ENCODE assay signal across 23 cellular contexts in the genomic region with DNA sequence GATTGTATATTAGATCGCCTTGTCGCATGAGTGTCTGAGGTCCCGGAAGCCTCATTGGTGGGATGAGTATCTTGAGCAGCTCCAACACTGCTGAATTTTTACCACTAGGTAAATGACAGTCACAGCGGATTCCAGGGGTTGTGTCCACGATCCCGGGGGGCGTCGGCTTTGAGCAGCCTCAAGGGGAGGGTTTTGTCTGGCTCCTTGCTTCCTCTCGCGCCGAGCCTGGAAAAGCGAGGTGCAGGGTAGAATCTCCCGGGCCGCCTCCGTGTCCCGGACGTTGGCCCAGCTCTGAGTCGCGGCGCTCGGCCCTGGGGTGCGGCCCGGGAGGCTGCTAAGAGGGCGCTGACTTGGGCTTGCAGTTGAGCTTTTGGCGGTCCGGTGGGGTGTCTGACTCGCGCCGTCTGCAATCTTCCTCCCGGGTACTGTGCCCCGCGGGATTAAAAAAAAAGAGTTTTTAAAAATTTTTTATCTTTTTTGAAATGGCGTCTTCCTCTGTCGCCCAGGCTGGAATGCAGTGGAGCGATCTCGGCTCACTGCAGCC. TPM values are rescaled to one million over a fixed set of nuclear protein-coding genes. Genes with fewer than 3 reads are reported as not detected.
DNase-seq lines count a peak whose midpoint lies in the region; ATAC-seq and TF ChIP-seq lines count a peak whose summit lies in the region.
"Had no signal": no experiment of that assay in that cellular context is flagged by ENCODE, and none has a peak within 500 bp of the region (broad histone marks: within the 10 kb centered on the region; RNA-seq: fewer than 3 reads in every experiment).

No MANE protein-coding gene starts in this region.

- no peak overlapping the region for H4K8ac ChIP-seq in H9 (replicated peaks; ENCODE audit: insufficient read length, low read depth, low read length)
- no peak overlapping the region for H4K8ac ChIP-seq in mesendoderm (ENCODE audit: low read depth, low read length)

- intact Hi-C loops in activated CD4-positive, alpha-beta T cell treated with anti-CD3 and anti-CD28 coated beads for 36 hours (cut with DNase I, micrococcal nuclease) = loop anchor here in 1 of 2 experiments (5.0 kb wide), 1 partner anchor 270 kb away; no protein-coding TSS in a partner anchor

- no peak overlapping the region for H2BK20ac ChIP-seq in H9 (ENCODE audit: low read depth, low read length, poor library complexity, severe bottlenecking)

- no peak overlapping the region for H2BK12ac ChIP-seq in H9 (ENCODE audit: insufficient read length, low read depth, low read length)

- H3K4me3 ChIP-seq in mesendoderm (ENCODE audit: low read length) = no peak overlapping the region
- H3K4me3 ChIP-seq: BLaER1 had no signal

- H3K4me3 Mint-ChIP-seq in activated CD4-positive, alpha-beta T cell treated with anti-CD3 and anti-CD28 coated beads for 36 hours = no peak overlapping the region
- peak overlapping the region; percentile 93 to 98; a peak in 4 of 5 replicates for H3K4me3 Mint-ChIP-seq in H9
- peak overlapping the region; percentile 97 for H3K4me3 Mint-ChIP-seq in WTC11
- H3K4me3 Mint-ChIP-seq: CD4-positive, alpha-beta T cell had no signal

- H3K18ac ChIP-seq in H9 (ENCODE audit: insufficient read length, low read depth, low read length) (no peak overlapping the region), mesendoderm (ENCODE audit: low read length) (no peak overlapping the region)

- TF ChIP-seq CTCF in H9 (conservative IDR thresholded peaks at IDR 0.05) (no peak), WTC11 (IDR thresholded peaks at IDR 0.05) (no peak)

- no peak overlapping the region for H3T11ph ChIP-seq in H9 (ENCODE audit: low read length)

- H3K56ac ChIP-seq in H9 (ENCODE audit: insufficient read length, low read depth, low read length) (no peak overlapping the region), mesendoderm (ENCODE audit: low read length) (no peak overlapping the region)

- no peak overlapping the region for H3K27ac Mint-ChIP-seq in activated CD4-positive, alpha-beta T cell treated with anti-CD3 and anti-CD28 coated beads for 36 hours
- H3K27ac Mint-ChIP-seq in H9 = peak overlapping the region in 1 of 3 experiments; percentile 59; a peak in 1 of 7 replicates
- H3K27ac Mint-ChIP-seq in WTC11 = no peak overlapping the region
- H3K27ac Mint-ChIP-seq: CD4-positive, alpha-beta T cell had no signal

- H2BK5ac ChIP-seq in H9 (ENCODE audit: insufficient read length, low read length) (no peak overlapping the region), mesendoderm (ENCODE audit: low read length) (no peak overlapping the region)

- no CpG with 5 or more reads among the region's 36 CpGs for WGBS in H9 (ENCODE audit: extremely low coverage, insufficient read length, low lambda C conversion rate)
- WGBS in mesendoderm (ENCODE audit: extremely low coverage, insufficient coverage, low lambda C conversion rate) = no CpG with 5 or more reads among the region's 36 CpGs

- peaks cover 2% of the 10 kb centered on the region; the same call in 1 of the 2 replicates for H3K27me3 ChIP-seq in H9 (ENCODE audit: insufficient read depth, low read length)
- H3K27me3 ChIP-seq in mesendoderm (ENCODE audit: insufficient read depth, low read length, poor library complexity) = no peaks in the 10 kb centered on the region

- H3K4me1 ChIP-seq in H9 (ENCODE audit: insufficient read depth, low read length) (no peaks in the 10 kb centered on the region), mesendoderm (ENCODE audit: control insufficient read depth, low read depth, low read length) (no peaks in the 10 kb centered on the region)
- H3K4me1 ChIP-seq: BLaER1, Caco-2 had no signal

- H2BK120ac ChIP-seq in H9 (ENCODE audit: low read depth, low read length, poor library complexity, severe bottlenecking) (no peak overlapping the region), mesendoderm (ENCODE audit: low read depth, low read length) (no peak overlapping the region)

- H3K79me1 ChIP-seq in H9 (ENCODE audit: insufficient read depth, low read depth, low read length, poor library complexity, severe bottlenecking) (no peaks in the 10 kb centered on the region), mesendoderm (ENCODE audit: low read length) (no peaks in the 10 kb centered on the region)

- H2BK15ac ChIP-seq in H9 (ENCODE audit: low read depth, low read length) = no peak overlapping the region
- no peak overlapping the region for H2BK15ac ChIP-seq in mesendoderm (replicated peaks; ENCODE audit: low read depth)

- no peak for ATAC-seq in activated CD4-positive, alpha-beta T cell treated with anti-CD3 and anti-CD28 coated beads for 36 hours
- no peak for ATAC-seq in WTC11
- no peak for ATAC-seq in HG03469 (IDR thresholded peaks at IDR 0.05; ENCODE audit: unreplicated experiment)
- no peak for ATAC-seq in GM21447 (IDR thresholded peaks at IDR 0.05; ENCODE audit: unreplicated experiment)

- no peak overlapping the region for H3K4ac ChIP-seq in H9 (ENCODE audit: low read depth, low read length)
- H3K4ac ChIP-seq in mesendoderm (ENCODE audit: low read depth, low read length) = no peak overlapping the region

- H3K23ac ChIP-seq in H9 (ENCODE audit: insufficient read length, low read depth, low read length) (no peak overlapping the region), mesendoderm (ENCODE audit: low read length) (no peak overlapping the region)

- H2AK5ac ChIP-seq in H9 (ENCODE audit: insufficient read length, low read length) (no peak overlapping the region), mesendoderm (ENCODE audit: low read length) (no peak overlapping the region)

- no peaks in the 10 kb centered on the region for H4K20me1 ChIP-seq in H9 (ENCODE audit: control insufficient read depth, insufficient read depth, insufficient read length)
- H4K20me1 ChIP-seq: BLaER1 had no signal

- peaks cover 40% of the 10 kb centered on the region for H3K4me1 Mint-ChIP-seq in activated CD4-positive, alpha-beta T cell treated with anti-CD3 and anti-CD28 coated beads for 36 hours
- H3K4me1 Mint-ChIP-seq in H9 = peaks cover 16 to 19% of the 10 kb centered on the region in 2 experiments
- peaks cover 14% of the 10 kb centered on the region for H3K4me1 Mint-ChIP-seq in WTC11

- peaks cover 1% of the 10 kb centered on the region for H3K9me3 Mint-ChIP-seq in activated CD4-positive, alpha-beta T cell treated with anti-CD3 and anti-CD28 coated beads for 36 hours (ENCODE audit: low read depth)
- H3K9me3 Mint-ChIP-seq in H9 = peaks cover 0 to 3% of the 10 kb centered on the region in 2 experiments; a peak in 3 of 5 replicates
- no peaks in the 10 kb centered on the region; the same call in 1 of the 2 replicates for H3K9me3 Mint-ChIP-seq in WTC11

- H4K5ac ChIP-seq in H9 (ENCODE audit: insufficient read length, low read depth, low read length) (no peak overlapping the region), mesendoderm (ENCODE audit: low read length) (no peak overlapping the region)

- H3K79me2 ChIP-seq in H9 (ENCODE audit: insufficient read depth, low read length) (no peaks in the 10 kb centered on the region), mesendoderm (ENCODE audit: control insufficient read depth, insufficient read depth, low read length) (no peaks in the 10 kb centered on the region)

- H3K36me3 ChIP-seq in mesendoderm (ENCODE audit: control insufficient read depth, insufficient read depth, low read length) = no peaks in the 10 kb centered on the region
- H3K36me3 ChIP-seq: BLaER1 had no signal

- H3K9ac ChIP-seq in H9 (ENCODE audit: extremely low read depth, insufficient read length, low read length) (no peak overlapping the region), mesendoderm (ENCODE audit: low read length) (no peak overlapping the region)
- H3K9ac ChIP-seq: BLaER1 had no signal

- CTCF ChIA-PET in activated CD4-positive, alpha-beta T cell treated with anti-CD3 and anti-CD28 coated beads for 36 hours (lab: Charles Lee) = interaction anchor here (0.6 kb wide), 1 partner anchor 23 kb away, joined by 4 read pairs; no protein-coding TSS in a partner anchor
- CTCF ChIA-PET in WTC11 (lab: Charles Lee) = interaction anchor here (0.5 to 2.0 kb wide), 4 partner anchors 10 to 62 kb away, joined by 3 to 9 read pairs (median 4); no protein-coding TSS in a partner anchor

- peak; percentile 4 for DNase-seq in activated CD4-positive, alpha-beta T cell treated with anti-CD3 and anti-CD28 coated beads for 36 hours
- no peak for DNase-seq in activated CD4-positive, alpha-beta T cell treated with anti-CD3 and anti-CD28 coated beads, Interleukin-2, amount 50 U/mL, for 48 hours
- DNase-seq in H9 = no peak
- peak; percentile 44 for DNase-seq in WTC11 (ENCODE audit: low spot score)
- DNase-seq in mesendoderm = peak; percentile 21
- DNase-seq in substantia nigra (lab: John Stamatoyannopoulos, UW) = no peak
- DNase-seq: Caco-2; CD4-positive, alpha-beta T cell; DMS79 treated with DMSO at 0.1 percent for 48 hours; KBM-7; MM.1S; NCI-H1048; NCI-H1417 treated with DMSO at 0.1 percent for 48 hours; NCI-H187 treated with DMSO at 0.1 percent for 48 hours; NCI-H2107; NCI-H446 treated with DMSO at 0.1 percent for 48 hours; NCI-H526 treated with DMSO at 0.1 percent for 48 hours; Right ventricle myocardium superior had no signal

- POLR2A ChIA-PET in activated CD4-positive, alpha-beta T cell treated with anti-CD3 and anti-CD28 coated beads for 36 hours (lab: Charles Lee) = interaction anchor here (0.6 kb wide), 1 partner anchor 45 kb away, joined by 3 read pairs; no protein-coding TSS in a partner anchor
- POLR2A ChIA-PET in WTC11 (lab: Charles Lee) = interaction anchor here (1.0 to 1.4 kb wide), 2 partner anchors 21 to 93 kb away, joined by 4 read pairs; a partner anchor contains a TSS

- peaks cover 4% of the 10 kb centered on the region for H3K36me3 Mint-ChIP-seq in activated CD4-positive, alpha-beta T cell treated with anti-CD3 and anti-CD28 coated beads for 36 hours (ENCODE audit: low read depth)
- H3K36me3 Mint-ChIP-seq in H9 (ENCODE audit: insufficient read depth in 1 of 3, low read depth in 3 of 3) = no peaks in the 10 kb centered on the region; a peak in 1 of 7 replicates
- no peaks in the 10 kb centered on the region for H3K36me3 Mint-ChIP-seq in WTC11

- peak overlapping the region; percentile 31 for H3K4me2 ChIP-seq in H9 (ENCODE audit: insufficient read depth, insufficient read length, low read length)
- H3K4me2 ChIP-seq in mesendoderm (ENCODE audit: low read length) = no peak overlapping the region
- H3K4me2 ChIP-seq: BLaER1 had no signal

- H4K91ac ChIP-seq in H9 (ENCODE audit: insufficient read length, low read depth, low read length) = no peak overlapping the region

- H3K27me3 Mint-ChIP-seq in activated CD4-positive, alpha-beta T cell treated with anti-CD3 and anti-CD28 coated beads for 36 hours = peaks cover 60% of the 10 kb centered on the region
- H3K27me3 Mint-ChIP-seq in H9 (ENCODE audit: low read depth) (peaks cover 60% of the 10 kb centered on the region), WTC11 (ENCODE audit: low read depth) (peaks cover 80% of the 10 kb centered on the region)

- H3K9me3 ChIP-seq in H9 (ENCODE audit: control insufficient read depth, low read depth, low read length) = no peaks in the 10 kb centered on the region
- H3K9me3 ChIP-seq: Caco-2 had no signal

- H3K23me2 ChIP-seq in H9 (ENCODE audit: insufficient read length, low read depth, low read length, poor library complexity, severe bottlenecking) = peaks cover 30% of the 10 kb centered on the region

- H3K27ac ChIP-seq in H9 (ENCODE audit: insufficient read length, low read depth, low read length) (no peak overlapping the region), mesendoderm (ENCODE audit: low read depth, low read length) (no peak overlapping the region), substantia nigra (ENCODE audit: low read depth, low read length, poor library complexity, severe bottlenecking) (no peak overlapping the region)
- H3K27ac ChIP-seq: 22Rv1, BLaER1 had no signal

- no peak overlapping the region for H2AFZ ChIP-seq in H9 (ENCODE audit: low read length)

- no peak overlapping the region for H3K14ac ChIP-seq in H9 (ENCODE audit: insufficient read depth, low read length)

RNA-seq across cellular contexts. Expression of a gene that starts 4.5 kb away (rescaled TPM):
- not detected for total RNA-seq in activated CD4-positive, alpha-beta T cell treated with anti-CD3 and anti-CD28 coated beads for 36 hours
- total RNA-seq in H9 (2021) = not detected in 2 replicates
- 0.27 to 0.46 TPM (median 0.44 TPM) in 3 replicates for total RNA-seq in WTC11 (2021)
- polyA plus RNA-seq in mesendoderm (2013, experiment 1 of 2) = 0.25 TPM
- 0.11 TPM for polyA plus RNA-seq in mesendoderm (2013, experiment 2 of 2)
- total RNA-seq: Caco-2; CD4-positive, alpha-beta T cell; G401; Right ventricle myocardium superior had no signal

RNA-seq across cellular contexts. Expression of a gene that starts 42.4 kb away (rescaled TPM):
- total RNA-seq in activated CD4-positive, alpha-beta T cell treated with anti-CD3 and anti-CD28 coated beads for 36 hours = 1 to 10 TPM; 8.3 to 9.0 TPM
- 14.8 and 14.9 TPM in 2 replicates for total RNA-seq in H9 (2021)
- 6.8 to 9.7 TPM (median 7.2 TPM) in 3 replicates for total RNA-seq in WTC11 (2021)
- polyA plus RNA-seq in mesendoderm (2013, experiment 1 of 2) = 5.5 TPM
- polyA plus RNA-seq in mesendoderm (2013, experiment 2 of 2) = 5.8 TPM

RNA-seq across cellular contexts. Expression of a gene that starts 57.7 kb away (rescaled TPM):
- 1 to 10 TPM; 7.6 to 8.3 TPM for total RNA-seq in activated CD4-positive, alpha-beta T cell treated with anti-CD3 and anti-CD28 coated beads for 36 hours
- total RNA-seq in H9 (2021) = 6.2 and 6.4 TPM in 2 replicates
- total RNA-seq in WTC11 (2021) = 8.9 to 11.6 TPM (median 10.3 TPM) in 3 replicates
- 4.3 TPM for polyA plus RNA-seq in mesendoderm (2013, experiment 1 of 2)
- 4.6 TPM for polyA plus RNA-seq in mesendoderm (2013, experiment 2 of 2)

Comparison
In these comparisons a context has a peak if more than half of its experiments do, and no peak if none do; other contexts are left out.
1. DNase-seq: peak in activated CD4-positive, alpha-beta T cell treated with anti-CD3 and anti-CD28 coated beads for 36 hours (single experiment), WTC11 (single experiment) and mesendoderm (single experiment); none in activated CD4-positive, alpha-beta T cell treated with anti-CD3 and anti-CD28 coated beads, Interleukin-2, amount 50 U/mL, for 48 hours (0 of 2), H9 (single experiment) and substantia nigra (0 of 49).